ENCODE assay signal across 15 cellular contexts in genomic region chr4:30904161-30904560, GRCh38.
"Had no signal": no experiment of that assay in that cellular context is flagged by ENCODE, and none has a peak within 500 bp of the region (broad histone marks: within the 10 kb centered on the region; RNA-seq: fewer than 3 reads in every experiment).

No MANE protein-coding gene starts in this region.

- ATAC-seq: activated T-cell treated with anti-CD3 and anti-CD28 coated beads, Interleukin-2, amount 50 U/mL, for 72 hours; gastrocnemius medialis; left cardiac atrium; naive thymus-derived CD8-positive, alpha-beta T cell; stimulated activated effector memory CD8-positive, alpha-beta T cell treated with anti-CD3 and anti-CD28 coated beads, Interleukin-12 subunit alpha, Interleukin-12 subunit beta, amount 100 ng/mL, for 72 hours had no signal

- H3K27ac ChIP-seq: gastrocnemius medialis, neutrophil, sigmoid colon, uterus had no signal

- H3K4me1 ChIP-seq: gastrocnemius medialis, uterus had no signal

- H3K27me3 ChIP-seq: ascending aorta, gastrocnemius medialis, neutrophil, sigmoid colon, uterus had no signal

- H3K36me3 ChIP-seq: ascending aorta, gastrocnemius medialis, neutrophil, sigmoid colon, uterus had no signal

- DNase-seq: activated CD4-positive, alpha-beta T cell treated with anti-CD3 and anti-CD28 coated beads, Interleukin-2, amount 50 U/mL, for 4 hours; activated CD4-positive, CD25-positive, alpha-beta regulatory T cell treated with anti-CD3 and anti-CD28 coated beads, Interleukin-2, amount 50 U/mL, for 72 hours; activated effector memory CD4-positive, alpha-beta T cell treated with anti-CD3 and anti-CD28 coated beads, Interleukin-2, amount 50 U/mL, for 16 hours; activated T-cell treated with anti-CD3 and anti-CD28 coated beads, Interleukin-2, amount 50 U/mL, for 72 hours; effector CD4-positive, alpha-beta T cell; gastrocnemius medialis; head of caudate nucleus; left cardiac atrium; naive thymus-derived CD8-positive, alpha-beta T cell; sigmoid colon; stimulated activated CD4-positive, alpha-beta T cell treated with anti-CD3 and anti-CD28 coated beads, Interleukin-4, amount 100 ng/mL, for 24 hours; uterus had no signal

- H3K4me3 ChIP-seq: ascending aorta, gastrocnemius medialis, sigmoid colon, uterus had no signal

- H3K9me3 ChIP-seq: ascending aorta, gastrocnemius medialis, neutrophil, sigmoid colon, uterus had no signal
